8 cellular contexts compared by ENCODE assay signal in the genomic region with DNA sequence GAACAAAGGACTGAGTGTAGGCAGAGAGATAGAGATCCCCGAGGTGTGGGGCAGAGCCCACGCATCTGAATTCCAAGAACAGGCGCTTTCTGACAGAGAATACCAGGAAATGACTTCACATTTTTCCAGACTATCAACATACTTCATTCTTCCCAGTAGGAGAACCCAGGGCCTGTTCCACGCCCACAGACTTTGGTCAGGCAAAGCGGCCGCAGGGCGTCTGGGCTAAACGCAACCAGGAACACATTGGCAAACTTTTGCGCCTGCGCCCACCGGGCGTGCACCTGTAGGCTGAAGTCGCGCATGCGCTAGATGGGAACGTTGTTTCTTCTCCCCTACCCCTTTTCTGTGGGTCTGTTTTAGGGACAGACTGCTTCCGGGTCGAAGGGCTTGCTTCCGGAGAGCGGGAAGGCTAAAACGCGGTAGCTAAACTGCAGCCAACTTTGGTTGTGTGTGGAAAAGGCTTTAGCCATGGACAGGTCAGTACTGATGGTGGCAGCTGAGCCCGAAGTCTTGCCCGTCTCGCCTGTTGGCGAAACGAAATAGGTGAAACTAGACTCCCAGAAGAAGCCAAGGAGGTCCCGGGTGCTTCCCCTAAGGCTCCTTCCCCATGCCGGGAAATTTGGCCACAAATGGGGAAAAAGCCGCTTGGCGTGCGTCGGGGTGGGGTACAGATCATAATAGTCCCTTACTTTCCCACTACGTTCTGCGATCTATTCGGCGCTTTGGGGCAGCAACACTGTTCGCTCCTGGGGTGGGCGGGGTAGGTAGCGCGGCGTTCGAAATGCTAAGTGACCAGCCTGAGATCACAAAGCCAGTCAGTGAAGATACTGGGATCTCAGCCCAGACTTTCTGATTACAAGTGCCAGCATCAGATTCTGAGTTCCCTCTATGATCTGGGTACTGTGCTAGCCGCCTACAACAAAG. TPM values are rescaled to one million over a fixed set of nuclear protein-coding genes. Genes with fewer than 3 reads are reported as not detected.
DNase-seq lines count a peak whose midpoint lies in the region; ATAC-seq and TF ChIP-seq lines count a peak whose summit lies in the region.

A gene (plus strand): TSS at position 384 of the 927 bp plus-strand sequence. CDS start 88 bp downstream, at position 472.

- H3K4me1 Mint-ChIP-seq in IgD-negative memory B cell = peaks cover 13 to 23% (median 21%) of the 10 kb centered on the region in 3 donors

- no peaks in the 10 kb centered on the region for H3K9me3 Mint-ChIP-seq in IgD-negative memory B cell

- H3K9me3 ChIP-seq in mucosa of descending colon = no peaks in the 10 kb centered on the region

- DNase-seq in DMS 273 treated with DMSO at 0.1 percent for 48 hours (lab: John Stamatoyannopoulos, UW) = peak; percentile 89
- peak; percentile 96 for DNase-seq in OCI-M2 (lab: John Stamatoyannopoulos, UW; ENCODE audit: unreplicated experiment)
- peak; percentile 92 for DNase-seq in activated T-cell treated with anti-CD3 and anti-CD28 coated beads for 48 hours (ENCODE audit: low read depth)
- peak; percentile 94 for DNase-seq in epithelial cell of prostate (ENCODE audit: low read depth, low spot score)
- peak; percentile 99 to 100 (median 99) for DNase-seq in mucosa of descending colon
- DNase-seq in stimulated activated CD8-positive, alpha-beta memory T cell treated with anti-CD3 and anti-CD28 coated beads, Interleukin-4, amount 100 ng/mL, for 24 hours (ENCODE audit: low read depth) = peak; percentile 96

- peaks cover 5% of the 10 kb centered on the region for H3K36me3 Mint-ChIP-seq in IgD-negative memory B cell

- peak within 1 kb of the TSS; percentile 70 for H3K4me3 ChIP-seq in mucosa of descending colon

- no peaks in the 10 kb centered on the region for H3K27me3 Mint-ChIP-seq in IgD-negative memory B cell

- H3K27ac ChIP-seq in epithelial cell of prostate = peak within 1 kb of the TSS; percentile 87

- H3K36me3 ChIP-seq in mucosa of descending colon (ENCODE audit: low read depth) = no peaks in the 10 kb centered on the region

- peak; percentile 15 for TF ChIP-seq CTCF in mucosa of descending colon (IDR thresholded peaks at IDR 0.05)

- peaks cover 8% of the 10 kb centered on the region for H3K4me1 ChIP-seq in mucosa of descending colon (ENCODE audit: low read depth)

- H3K27ac Mint-ChIP-seq in IgD-negative memory B cell = peak within 1 kb of the TSS; percentile 89 to 98 (median 96)

- ATAC-seq in GM21529 (IDR thresholded peaks at IDR 0.05; ENCODE audit: unreplicated experiment) (peak; percentile 97), mucosa of descending colon (peak; percentile 99)

- H3K4me3 Mint-ChIP-seq in IgD-negative memory B cell = peak within 1 kb of the TSS; percentile 97 to 100 (median 98)

- intact Hi-C loops in mucosa of descending colon (cut with DNase I, micrococcal nuclease) = loop anchor here in 1 of 2 donors (10.0 kb wide), 1 partner anchor 332 kb away; no protein-coding TSS in a partner anchor

RNA-seq across cellular contexts. Expression of the gene that starts here (rescaled TPM):
- polyA plus RNA-seq in IgD-negative memory B cell = 28.9 TPM
- 10 to 100 TPM; 27.7 to 39.6 (median 32.3) TPM for total RNA-seq in mucosa of descending colon

Comparison
In these comparisons a context has a peak if more than half of its experiments do, and no peak if none do; other contexts are left out.
1. Peak in every context shown above with its lines: DNase-seq, ATAC-seq, H3K4me3 ChIP-seq and H3K27ac ChIP-seq.